8 cellular contexts compared by ENCODE assay signal in the genomic region with DNA sequence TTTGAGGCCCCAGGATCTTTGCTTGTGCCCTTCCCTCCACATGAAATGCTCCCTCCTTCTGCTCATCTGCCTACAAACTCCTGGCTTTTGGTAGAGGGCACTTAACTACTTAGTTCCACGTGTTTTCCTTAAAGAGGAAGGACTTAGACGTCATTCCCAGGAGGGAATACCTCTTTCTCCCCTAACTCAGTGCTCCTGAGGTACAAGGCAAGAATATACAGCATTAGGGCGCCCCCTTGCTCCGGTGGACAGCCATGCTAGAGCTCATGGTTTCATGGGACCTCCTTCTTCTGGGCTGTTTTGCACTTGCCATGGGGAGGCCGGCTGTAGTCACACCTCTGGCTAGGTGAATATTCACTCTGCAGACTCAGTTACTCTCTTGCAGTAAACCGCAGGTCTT.
A peak's percentile ranks its signal among the peaks of the same experiment; 100 is the strongest.
DNase-seq lines count a peak whose midpoint lies in the region; ATAC-seq, FAIRE-seq and TF ChIP-seq lines count a peak whose summit lies in the region.

No MANE protein-coding gene starts in this region.

- peak; percentile 13 for DNase-seq in COLO829 (ENCODE audit: low spot score)
- peak; percentile 78 for DNase-seq in NB4 (ENCODE audit: low read depth)
- peak; percentile 6 for DNase-seq in activated naive CD8-positive, alpha-beta T cell treated with anti-CD3 and anti-CD28 coated beads for 36 hours
- peak; percentile 23 for DNase-seq in HepG2 (ENCODE audit: low spot score)

- H3K4me3 Mint-ChIP-seq in activated naive CD8-positive, alpha-beta T cell treated with anti-CD3 and anti-CD28 coated beads for 36 hours = no peak overlapping the region

- H3K4me1 Mint-ChIP-seq in activated naive CD8-positive, alpha-beta T cell treated with anti-CD3 and anti-CD28 coated beads for 36 hours = no peaks in the 10 kb centered on the region

- CTCF ChIA-PET in HepG2 (lab: Yijun Ruan, JAX; ENCODE audit: low intra/inter-chr PET ratio, low total read pairs) = no interaction called here

- no peak overlapping the region for H3K27ac Mint-ChIP-seq in activated naive CD8-positive, alpha-beta T cell treated with anti-CD3 and anti-CD28 coated beads for 36 hours

- H3K36me3 ChIP-seq in HepG2 (replicated peaks in 1 of 2; ENCODE audit: control insufficient read depth in 1 of 2, insufficient read depth in 2 of 2, low read length in 2 of 2) = no peaks in the 10 kb centered on the region

- H2AFZ ChIP-seq in HepG2 (ENCODE audit: low read length) = no peak overlapping the region

- H3K4me3 ChIP-seq in NB4 (ENCODE audit: low read depth, low read length) = no peak overlapping the region
- H3K4me3 ChIP-seq in HepG2 (replicated peaks in 1 of 3; ENCODE audit: insufficient read depth in 1 of 3, low read depth in 2 of 3, low read length in 3 of 3) = no peak overlapping the region

- no peak overlapping the region for H3K27ac ChIP-seq in HepG2 (ENCODE audit: extremely low read length, insufficient read depth, low read length)

- H4K20me1 ChIP-seq in HepG2 (ENCODE audit: insufficient read depth, low read length) = no peaks in the 10 kb centered on the region

- H3K79me2 ChIP-seq in HepG2 (ENCODE audit: insufficient read depth, low read length) = no peaks in the 10 kb centered on the region

- intact Hi-C loops in HepG2 (cut with micrococcal nuclease; ENCODE audit: unreplicated experiment) = no loop called here

- ATAC-seq in GM19395 (IDR thresholded peaks at IDR 0.05; ENCODE audit: unreplicated experiment) = peak; percentile 54
- ATAC-seq in HepG2 = peak; percentile 91
- ATAC-seq in GM18517 (IDR thresholded peaks at IDR 0.05; ENCODE audit: unreplicated experiment) = no peak
- ATAC-seq in HG03565 (IDR thresholded peaks at IDR 0.05; ENCODE audit: unreplicated experiment) = no peak
- no peak for ATAC-seq in HG03460 (IDR thresholded peaks at IDR 0.05; ENCODE audit: unreplicated experiment)

- no peaks in the 10 kb centered on the region for H3K9me3 Mint-ChIP-seq in activated naive CD8-positive, alpha-beta T cell treated with anti-CD3 and anti-CD28 coated beads for 36 hours

- WGBS in HepG2 (ENCODE audit: low lambda C conversion rate) = 2% methylated on average over 6 of the region's 6 CpGs

- H3K36me3 Mint-ChIP-seq in activated naive CD8-positive, alpha-beta T cell treated with anti-CD3 and anti-CD28 coated beads for 36 hours = peaks cover 1% of the 10 kb centered on the region

- H3K27me3 Mint-ChIP-seq in activated naive CD8-positive, alpha-beta T cell treated with anti-CD3 and anti-CD28 coated beads for 36 hours = no peaks in the 10 kb centered on the region

- H3K4me2 ChIP-seq in HepG2 (ENCODE audit: low read depth, low read length) = no peak overlapping the region

- BruUV-seq in HepG2 (replicated peaks; lab: Mats Ljungman, UMichigan) = no TSS peak

- peak; percentile 37 for FAIRE-seq in HepG2 (lab: Jason Lieb, UNC)

- TF ChIP-seq RAD21 in HepG2 (CRISPR knock-in tag; IDR thresholded peaks at IDR 0.05) = 0 out of 2 replicates have a peak, but pooled peaks have one; percentile 17

- no peak for TF ChIP-seq POLR2A in NB4 (IDR thresholded peaks at IDR 0.05; ENCODE audit: extremely low read depth, insufficient read length)
- TF ChIP-seq POLR2A in HepG2 (IDR thresholded peaks at IDR 0.05; ENCODE audit: insufficient read depth in 1 of 2, low read depth in 2 of 2, low read length in 2 of 2) = no peak

- no peak overlapping the region for H3K9ac ChIP-seq in HepG2 (ENCODE audit: insufficient read depth, low read depth, low read length)

- POLR2A ChIA-PET in HepG2 (lab: Yijun Ruan, JAX) = no interaction called here

- H3K9me3 ChIP-seq in HepG2 (ENCODE audit: low read length) = no peaks in the 10 kb centered on the region

- TF ChIP-seq EP300 in HepG2 (IDR thresholded peaks at IDR 0.05; ENCODE audit: low read depth in 2 of 2, low read length in 2 of 2) = no peak
- TF ChIP-seq EP300 in HepG2 (CRISPR knock-in tag; IDR thresholded peaks at IDR 0.05; ENCODE audit: borderline replicate concordance) = no peak

- no peaks in the 10 kb centered on the region for H3K4me1 ChIP-seq in HepG2 (ENCODE audit: insufficient read depth, low read length)

- H3K27me3 ChIP-seq in HepG2 (ENCODE audit: control insufficient read depth in 1 of 2, insufficient read depth in 2 of 2, low read length in 2 of 2) = peaks cover 0 to 2% of the 10 kb centered on the region in 2 experiments; a peak in 1 of 5 replicates

- peak; percentile 91 for TF ChIP-seq CTCF in NB4 (IDR thresholded peaks at IDR 0.05; ENCODE audit: low read depth, low read length)
- peak; percentile 80 for TF ChIP-seq CTCF in HepG2 (CRISPR knock-in tag; IDR thresholded peaks at IDR 0.05)

- in situ Hi-C loops in HepG2 (cut with HindIII; ENCODE audit: extremely low pct_ligation_motif_present, low pct_unique_long_range_greater_than_20kb) = no loop called here

TF ChIP-seq in HepG2, 621 proteins besides CTCF, POLR2A, EP300 and RAD21:
- TF ChIP-seq STAG1 (CRISPR knock-in tag; IDR thresholded peaks at IDR 0.05) (peak; percentile 69), FOXK2 (IDR thresholded peaks at IDR 0.05) (no peak), SMC3 (IDR thresholded peaks at IDR 0.05; ENCODE audit: low read length) (peak; percentile 37; the same call in 1 of the 2 replicates), RBM39 (IDR thresholded peaks at IDR 0.05; ENCODE audit: low read depth, low read length, poor library complexity, severe bottlenecking) (no peak)
- TF ChIP-seq, protein P1, sequence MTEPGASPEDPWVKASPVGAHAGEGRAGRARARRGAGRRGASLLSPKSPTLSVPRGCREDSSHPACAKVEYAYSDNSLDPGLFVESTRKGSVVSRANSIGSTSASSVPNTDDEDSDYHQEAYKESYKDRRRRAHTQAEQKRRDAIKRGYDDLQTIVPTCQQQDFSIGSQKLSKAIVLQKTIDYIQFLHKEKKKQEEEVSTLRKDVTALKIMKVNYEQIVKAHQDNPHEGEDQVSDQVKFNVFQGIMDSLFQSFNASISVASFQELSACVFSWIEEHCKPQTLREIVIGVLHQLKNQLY (CRISPR knock-in tag; IDR thresholded peaks at IDR 0.05) = no peak

Comparison
In these comparisons a context has a peak if more than half of its experiments do, and no peak if none do; other contexts are left out.
1. DNase-seq: peak in every context shown above with its lines; median percentile 78 in NB4; 23 in HepG2; 13 in COLO829; 6 in activated naive CD8-positive, alpha-beta T cell treated with anti-CD3 and anti-CD28 coated beads for 36 hours.
2. ATAC-seq: peak in GM19395 (single experiment) and HepG2 (single experiment); none in GM18517 (single experiment), HG03565 (single experiment) and HG03460 (single experiment).